Comparison of ENCODE assay signal across 26 cellular contexts in the genomic region with DNA sequence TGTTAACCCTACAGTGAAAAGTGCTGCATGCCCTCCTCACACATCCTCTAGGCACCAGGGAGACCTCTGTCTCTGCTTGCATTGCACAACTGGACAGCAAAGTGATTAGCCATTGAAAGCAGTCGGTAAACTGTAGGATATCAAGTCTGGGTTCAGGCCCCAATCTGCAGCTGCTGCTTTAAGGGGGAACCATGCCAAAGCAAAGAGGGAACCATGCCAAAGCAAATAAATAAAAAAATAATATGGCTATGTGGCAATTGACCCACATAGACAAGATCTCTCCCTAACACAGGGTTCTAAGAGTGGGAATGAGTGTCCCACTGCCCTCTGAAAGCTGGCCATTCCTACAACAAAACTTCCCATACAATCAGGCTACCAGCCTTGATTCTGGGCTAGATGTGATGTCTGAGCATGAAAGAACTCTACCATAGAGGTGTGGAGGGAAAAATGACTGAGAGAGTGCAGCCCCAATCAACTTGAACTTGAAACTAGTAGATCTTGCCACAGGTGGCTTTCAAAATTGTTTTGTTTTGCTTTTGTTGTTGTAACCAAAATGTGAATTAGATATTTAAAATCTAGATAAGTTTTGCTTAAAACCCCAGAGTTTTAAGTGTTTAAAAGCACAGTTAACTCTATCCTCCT.
DNase-seq lines count a peak whose midpoint lies in the region; ATAC-seq, FAIRE-seq and TF ChIP-seq lines count a peak whose summit lies in the region.
"Had no signal": no experiment of that assay in that cellular context is flagged by ENCODE, and none has a peak within 500 bp of the region (broad histone marks: within the 10 kb centered on the region; RNA-seq: fewer than 3 reads in every experiment).

No MANE protein-coding gene starts in this region.

- H3K4me3 ChIP-seq in LNCaP clone FGC (ENCODE audit: low read depth, low read length) (no peak overlapping the region), pancreas (no peak overlapping the region)
- H3K4me3 ChIP-seq: esophagus muscularis mucosa, gastrocnemius medialis, left ventricle myocardium inferior, SJCRH30, stomach, tibial nerve had no signal

- no peaks in the 10 kb centered on the region for H3K27me3 ChIP-seq in pancreas
- H3K27me3 ChIP-seq: brain microvascular endothelial cell, esophagus muscularis mucosa, gastrocnemius medialis, SJCRH30, stomach, tibial nerve had no signal

- peaks cover 0 to 13% (median 6%) of the 10 kb centered on the region in 3 donors for H3K4me1 ChIP-seq in pancreas
- H3K4me1 ChIP-seq: esophagus muscularis mucosa, gastrocnemius medialis, left ventricle myocardium inferior, SJCRH30 had no signal

- intact Hi-C loops in pancreas (cut with DNase I), result no loop called here

- peak; percentile 56 for DNase-seq in LNCaP clone FGC (ENCODE audit: low read depth)
- DNase-seq in NCI-H69 (lab: John Stamatoyannopoulos, UW), result peak; percentile 79
- peak; percentile 31 for DNase-seq in dermis blood vessel endothelial cell
- peak in 3 of 6 donors; percentile 17 to 61 (median 29) for DNase-seq in pancreas
- DNase-seq: activated CD4-positive, alpha-beta T cell treated with anti-CD3 and anti-CD28 coated beads for 36 hours; activated gamma-delta T cell treated with Interleukin-2 at 50 U/mL for 16 hours; brain microvascular endothelial cell; CD4-positive, CD25-positive, alpha-beta regulatory T cell; effector memory CD8-positive, alpha-beta T cell; gastrocnemius medialis; HFFc6; hypothalamus; left ventricle myocardium inferior; midbrain; natural killer cell; NCI-H187 treated with DMSO at 0.1 percent for 48 hours; NK-92 treated with Interleukin-12 subunit alpha and Interleukin-12 subunit beta, amount 100 ng/mL, for 24 hours; right cardiac atrium; stomach had no signal

- H3K27ac ChIP-seq in pancreas, result no peak overlapping the region
- H3K27ac ChIP-seq: brain microvascular endothelial cell, esophagus muscularis mucosa, gastrocnemius medialis, left ventricle myocardium inferior, SJCRH30, stomach, tibial nerve had no signal

- peak; percentile 87 to 94 (median 90) for ATAC-seq in pancreas
- no peak for ATAC-seq in SK-N-SH treated with all-trans-retinoic acid at 6 μM for 48 hours
- no peak for ATAC-seq in HG03025 (IDR thresholded peaks at IDR 0.05; ENCODE audit: low FRiP score, unreplicated experiment)
- ATAC-seq in GM18505 (IDR thresholded peaks at IDR 0.05; ENCODE audit: unreplicated experiment), result no peak
- ATAC-seq: activated CD4-positive, alpha-beta T cell treated with anti-CD3 and anti-CD28 coated beads for 36 hours; effector memory CD8-positive, alpha-beta T cell; gastrocnemius medialis; natural killer cell; right cardiac atrium had no signal

- no peak for FAIRE-seq in pancreas (lab: Jason Lieb, UNC)
- FAIRE-seq: colon had no signal

- WGBS in pancreas, 2 donors, result 8 to 11% methylated on average over 1 of the region's 1 CpG

- no peaks in the 10 kb centered on the region for H3K36me3 ChIP-seq in pancreas
- H3K36me3 ChIP-seq: brain microvascular endothelial cell, esophagus muscularis mucosa, gastrocnemius medialis, left ventricle myocardium inferior, SJCRH30, stomach, tibial nerve had no signal

- no peak for TF ChIP-seq CTCF in LNCaP clone FGC (IDR thresholded peaks at IDR 0.05; ENCODE audit: control insufficient read depth, extremely low read depth, insufficient read depth)
- TF ChIP-seq CTCF in pancreas (IDR thresholded peaks at IDR 0.05), result no peak

- TF ChIP-seq POLR2A in GM18505 (IDR thresholded peaks at IDR 0.05; ENCODE audit: borderline replicate concordance, extremely low read depth, insufficient read depth, insufficient read length), result no peak

- no peaks in the 10 kb centered on the region for H3K9me3 ChIP-seq in pancreas
- H3K9me3 ChIP-seq: gastrocnemius medialis, SJCRH30, stomach had no signal

TF ChIP-seq in SK-N-SH treated with all-trans-retinoic acid at 6 μM for 48 hours, 23 proteins besides CTCF, POLR2A, EP300 and RAD21:
- TF ChIP-seq GLIS3 (CRISPR knock-in tag; IDR thresholded peaks at IDR 0.05), result no peak
- TF ChIP-seq ISL1 (CRISPR knock-in tag; IDR thresholded peaks at IDR 0.05), result no peak
- no peak for TF ChIP-seq SNAI2 (CRISPR knock-in tag; IDR thresholded peaks at IDR 0.05)
- no peak for TF ChIP-seq ZNF8 (CRISPR knock-in tag; IDR thresholded peaks at IDR 0.05)
- TF ChIP-seq ZC3H10 (CRISPR knock-in tag; IDR thresholded peaks at IDR 0.05), result no peak
- TF ChIP-seq, protein P1, sequence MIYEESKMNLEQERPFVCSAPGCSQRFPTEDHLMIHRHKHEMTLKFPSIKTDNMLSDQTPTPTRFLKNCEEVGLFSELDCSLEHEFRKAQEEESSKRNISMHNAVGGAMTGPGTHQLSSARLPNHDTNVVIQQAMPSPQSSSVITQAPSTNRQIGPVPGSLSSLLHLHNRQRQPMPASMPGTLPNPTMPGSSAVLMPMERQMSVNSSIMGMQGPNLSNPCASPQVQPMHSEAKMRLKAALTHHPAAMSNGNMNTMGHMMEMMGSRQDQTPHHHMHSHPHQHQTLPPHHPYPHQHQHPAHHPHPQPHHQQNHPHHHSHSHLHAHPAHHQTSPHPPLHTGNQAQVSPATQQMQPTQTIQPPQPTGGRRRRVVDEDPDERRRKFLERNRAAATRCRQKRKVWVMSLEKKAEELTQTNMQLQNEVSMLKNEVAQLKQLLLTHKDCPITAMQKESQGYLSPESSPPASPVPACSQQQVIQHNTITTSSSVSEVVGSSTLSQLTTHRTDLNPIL (CRISPR knock-in tag; IDR thresholded peaks at IDR 0.05; ENCODE audit: low read depth), result no peak
- TF ChIP-seq RARB (CRISPR knock-in tag; IDR thresholded peaks at IDR 0.05), result no peak
- no peak for TF ChIP-seq ZNF70 (CRISPR knock-in tag; IDR thresholded peaks at IDR 0.05)
TF ChIP-seq in SK-N-SH treated with all-trans-retinoic acid at 6 μM for 48 hours: peak in this region for 0.

Comparison
In these comparisons a context has a peak if more than half of its experiments do, and no peak if none do; other contexts are left out.
1. ATAC-seq: peak in pancreas (4 of 4); none in SK-N-SH treated with all-trans-retinoic acid at 6 μM for 48 hours (single experiment), HG03025 (single experiment) and GM18505 (single experiment).